15 cellular contexts compared by ENCODE assay signal in genomic region chr11:15863411-15863810, GRCh38.
"Had no signal": no experiment of that assay in that cellular context is flagged by ENCODE, and none has a peak within 500 bp of the region (broad histone marks: within the 10 kb centered on the region; RNA-seq: fewer than 3 reads in every experiment).

No MANE protein-coding gene starts in this region.

- H3K36me3 ChIP-seq: adrenal gland, esophagus squamous epithelium, lower lobe of right lung, tibial nerve had no signal

- H3K27me3 ChIP-seq: adrenal gland, esophagus squamous epithelium, foreskin keratinocyte, hepatocyte, tibial nerve had no signal

- ATAC-seq: activated CD4-positive, alpha-beta T cell treated with anti-CD3 and anti-CD28 coated beads for 36 hours; foreskin keratinocyte; lower lobe of right lung; natural killer cell treated with Interleukin-12 subunit alpha and Interleukin-12 subunit beta and Interleukin-15 and Interleukin-18, amount 100 ng/mL, for 72 hours had no signal

- H3K4me3 ChIP-seq: adrenal gland, esophagus squamous epithelium, hepatocyte, lower lobe of right lung, tibial nerve had no signal

- DNase-seq: activated CD4-positive, alpha-beta T cell treated with anti-CD3 and anti-CD28 coated beads for 36 hours; activated CD4-positive, alpha-beta T cell treated with anti-CD3 and anti-CD28 coated beads, Interleukin-2, amount 50 U/mL, for 48 hours; activated gamma-delta T cell; adrenal gland; effector memory CD4-positive, alpha-beta T cell; esophagus squamous epithelium; foreskin keratinocyte; lower lobe of right lung; retina; stimulated activated CD4-positive, alpha-beta T cell treated with anti-CD3 and anti-CD28 coated beads, Interleukin-12 subunit alpha, Interleukin-12 subunit beta, amount 100 ng/mL, for 4 hours; stimulated activated CD4-positive, alpha-beta T cell treated with anti-CD3 and anti-CD28 coated beads, Interleukin-1b, Interleukin-23, amount 100 ng/mL, for 48 hours; stimulated activated naive CD4-positive, alpha-beta T cell treated with Interleukin-2 at 50 U/mL for 16 hours had no signal

- H3K4me1 ChIP-seq: adrenal gland, lower lobe of right lung, tibial nerve had no signal

- H3K27ac ChIP-seq: adrenal gland, esophagus squamous epithelium, foreskin keratinocyte, hepatocyte, lower lobe of right lung, tibial nerve had no signal

- H3K9me3 ChIP-seq: adrenal gland, esophagus squamous epithelium, lower lobe of right lung, tibial nerve had no signal
